ENCODE assay signal across 31 cellular contexts in genomic region chr15:99224815-99225214, GRCh38.
"Had no signal": no experiment of that assay in that cellular context is flagged by ENCODE, and none has a peak within 500 bp of the region (broad histone marks: within the 10 kb centered on the region; RNA-seq: fewer than 3 reads in every experiment).

No MANE protein-coding gene starts in this region.

- H3K4me1 Mint-ChIP-seq: mesothelial cell of epicardium; naive thymus-derived CD4-positive, alpha-beta T cell; nephron; stimulated activated naive CD8-positive, alpha-beta T cell treated with anti-CD3 and anti-CD28 coated beads, Interleukin-15, amount 100 ng/mL, for 72 hours had no signal

- H3K27ac ChIP-seq: coronary artery, dorsolateral prefrontal cortex, esophagus muscularis mucosa, heart right ventricle, lower lobe of right lung, prostate gland, right atrium auricular region, suprapubic skin, transverse colon, upper lobe of right lung, uterus had no signal

- ATAC-seq: heart right ventricle; left ventricle myocardium superior; lower lobe of right lung; naive thymus-derived CD4-positive, alpha-beta T cell; sciatic nerve; stimulated activated naive CD8-positive, alpha-beta T cell treated with anti-CD3 and anti-CD28 coated beads, Interleukin-15, amount 100 ng/mL, for 72 hours; upper lobe of right lung had no signal

- H3K4me3 Mint-ChIP-seq: mesothelial cell of epicardium; naive thymus-derived CD4-positive, alpha-beta T cell; nephron; stimulated activated naive CD8-positive, alpha-beta T cell treated with anti-CD3 and anti-CD28 coated beads, Interleukin-15, amount 100 ng/mL, for 72 hours had no signal

- H3K9me3 Mint-ChIP-seq: mesothelial cell of epicardium; naive thymus-derived CD4-positive, alpha-beta T cell; nephron; stimulated activated naive CD8-positive, alpha-beta T cell treated with anti-CD3 and anti-CD28 coated beads, Interleukin-15, amount 100 ng/mL, for 72 hours had no signal

- H3K4me1 ChIP-seq: esophagus muscularis mucosa, heart right ventricle, lower lobe of right lung, prostate gland, right atrium auricular region, suprapubic skin, transverse colon, upper lobe of right lung, uterus had no signal

- H3K36me3 ChIP-seq: prostate gland, uterus had no signal

- FAIRE-seq: islet of Langerhans had no signal

- H3K9me3 ChIP-seq: esophagus muscularis mucosa, heart right ventricle, lower lobe of right lung, prostate gland, right atrium auricular region, suprapubic skin, transverse colon, upper lobe of right lung, uterus had no signal

- H3K27ac Mint-ChIP-seq: mesothelial cell of epicardium; naive thymus-derived CD4-positive, alpha-beta T cell; nephron; stimulated activated naive CD8-positive, alpha-beta T cell treated with anti-CD3 and anti-CD28 coated beads, Interleukin-15, amount 100 ng/mL, for 72 hours had no signal

- H3K27me3 ChIP-seq: dorsolateral prefrontal cortex, esophagus muscularis mucosa, heart right ventricle, right atrium auricular region, suprapubic skin, transverse colon, upper lobe of right lung, uterus had no signal

- H3K4me3 ChIP-seq: coronary artery, dorsolateral prefrontal cortex, esophagus muscularis mucosa, heart right ventricle, lower lobe of right lung, prostate gland, right atrium auricular region, smooth muscle cell, suprapubic skin, transverse colon, upper lobe of right lung, uterus had no signal

- H3K4me2 ChIP-seq: smooth muscle cell had no signal

- DNase-seq: dorsolateral prefrontal cortex; effector CD4-positive, alpha-beta T cell; foreskin melanocyte; glutamatergic neuron; heart right ventricle; hippocampal formation; kidney glomerular epithelial cell; left ventricle myocardium superior; lower lobe of right lung; mesenchymal stem cell; naive thymus-derived CD4-positive, alpha-beta T cell; nucleus accumbens; stimulated activated CD4-positive, alpha-beta T cell treated with anti-CD3 and anti-CD28 coated beads, Interleukin-12 subunit alpha, Interleukin-12 subunit beta, amount 100 ng/mL, for 4 hours; stimulated activated CD4-positive, alpha-beta T cell treated with anti-CD3 and anti-CD28 coated beads, Interleukin-1b, Interleukin-23, amount 100 ng/mL, for 48 hours; stimulated activated CD4-positive, alpha-beta T cell treated with anti-CD3 and anti-CD28 coated beads, Interleukin-4, amount 100 ng/mL, for 1 hour; stimulated activated CD8-positive, alpha-beta memory T cell treated with anti-CD3 and anti-CD28 coated beads, Interleukin-4, amount 100 ng/mL, for 48 hours; stimulated activated naive CD4-positive, alpha-beta T cell; stimulated activated naive CD8-positive, alpha-beta T cell treated with anti-CD3 and anti-CD28 coated beads, Interleukin-15, amount 100 ng/mL, for 72 hours; transverse colon; upper lobe of right lung; uterus had no signal
